Comparison of ENCODE assay signal across 8 cellular contexts in the genomic region with DNA sequence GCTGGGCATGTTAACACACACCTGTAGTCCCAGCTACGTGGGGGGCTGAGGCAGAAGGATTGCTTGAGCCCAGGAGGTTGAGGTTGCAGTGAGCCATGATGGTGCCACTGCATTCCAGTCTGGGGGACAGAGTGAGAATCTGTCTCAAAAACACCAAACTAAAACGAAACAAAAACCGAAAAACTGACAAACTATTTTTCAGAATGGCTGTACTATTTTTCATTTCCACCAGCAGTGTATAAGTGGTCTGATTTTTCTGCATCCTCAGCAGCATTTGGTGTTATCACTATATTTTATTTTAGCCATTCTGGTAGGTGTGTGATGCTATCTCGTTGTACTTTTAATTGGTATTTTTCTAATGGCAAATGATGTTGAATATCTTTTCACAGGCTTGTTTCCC.
"Had no signal": no experiment of that assay in that cellular context is flagged by ENCODE, and none has a peak within 500 bp of the region (broad histone marks: within the 10 kb centered on the region; RNA-seq: fewer than 3 reads in every experiment).

No MANE protein-coding gene starts in this region.

- DNase-seq: GDM1, GF-D8 had no signal

- FAIRE-seq: G401.6, GM12878, GM12891, GM12892, GM18507, GM19239 had no signal

- H3K4me3 ChIP-seq: GM12878 had no signal

- ATAC-seq: GM12878 had no signal
